In genomic region chr1:56070601-56071000, GRCh38 we compare ENCODE assay signal across 27 cellular contexts.
A peak's percentile ranks its signal among the peaks of the same experiment; 100 is the strongest.
DNase-seq lines count a peak whose midpoint lies in the region; ATAC-seq and TF ChIP-seq lines count a peak whose summit lies in the region.
"Had no signal": no experiment of that assay in that cellular context is flagged by ENCODE, and none has a peak within 500 bp of the region (broad histone marks: within the 10 kb centered on the region; RNA-seq: fewer than 3 reads in every experiment).

No MANE protein-coding gene starts in this region.

- H3K9me3 Mint-ChIP-seq in nephron progenitor cell = peaks cover 7% of the 10 kb centered on the region
- H3K9me3 Mint-ChIP-seq: activated CD4-positive, alpha-beta T cell treated with anti-CD3 and anti-CD28 coated beads, Interleukin-2, amount 10 ng/mL, durations not matched to agents 24 days and 14 days; activated T-helper 1 cell treated with anti-CD3 and anti-CD28 coated beads, Interleukin-12 subunit alpha, Interleukin-12 subunit beta, Interleukin-2, Interleukin-4 antibody, amounts not matched to agents 30 ng/mL and 10 ng/mL and 1 ng/mL, durations not matched to agents 14 hours and 24 hours and 36 hours had no signal

- H3K27ac ChIP-seq in IMR-90 (ENCODE audit: insufficient read depth, low read length) (no peak overlapping the region), mesenchymal stem cell (ENCODE audit: low read length, poor library complexity, severe bottlenecking) (no peak overlapping the region), suprapubic skin (no peak overlapping the region)
- H3K27ac ChIP-seq: A549, heart right ventricle, ovary, right atrium auricular region, upper lobe of left lung had no signal

- H3K79me1 ChIP-seq in IMR-90 (ENCODE audit: low read depth in 1 of 2, low read length in 2 of 2) (no peaks in the 10 kb centered on the region), mesenchymal stem cell (replicated peaks; ENCODE audit: low read length, poor library complexity, severe bottlenecking) (no peaks in the 10 kb centered on the region)

- DNase-seq in AG10803 (ENCODE audit: low read depth) = peak; percentile 86
- peak; percentile 77 for DNase-seq in IMR-90
- DNase-seq in astrocyte of the spinal cord (ENCODE audit: low read depth, low spot score) = peak; percentile 63
- DNase-seq in mesenchymal stem cell = no peak
- DNase-seq in suprapubic skin (ENCODE audit: low spot score in 2 of 2) = no peak
- no peak for DNase-seq in nephron progenitor cell
- DNase-seq: activated CD4-positive, alpha-beta T cell treated with anti-CD3 and anti-CD28 coated beads, Interleukin-2, amount 10 ng/mL, durations not matched to agents 24 days and 14 days; DMS 273 treated with DMSO at 0.1 percent for 48 hours; effector memory CD4-positive, alpha-beta T cell; heart right ventricle; naive thymus-derived CD4-positive, alpha-beta T cell; NCI-H1092 treated with DMSO at 0.1 percent for 48 hours; NCI-H2081 treated with DMSO at 0.1 percent for 48 hours; NK-92 treated with Interleukin-12 subunit alpha and Interleukin-12 subunit beta, amount 100 ng/mL, for 24 hours; ovary; stimulated activated CD8-positive, alpha-beta memory T cell treated with anti-CD3 and anti-CD28 coated beads, Interleukin-4, amount 100 ng/mL, for 48 hours; T-helper 2 cell; upper lobe of left lung had no signal

- H4K91ac ChIP-seq in IMR-90 (ENCODE audit: insufficient read depth, low read depth, low read length) = no peak overlapping the region
- no peak overlapping the region for H4K91ac ChIP-seq in mesenchymal stem cell (ENCODE audit: low read length)

- intact Hi-C loops in IMR-90 (cut with micrococcal nuclease) = loop anchor here (5.0 to 10.0 kb wide), 2 partner anchors 353 to 786 kb away; no protein-coding TSS in a partner anchor

- no peak overlapping the region for H3K4me3 Mint-ChIP-seq in nephron progenitor cell
- H3K4me3 Mint-ChIP-seq: activated CD4-positive, alpha-beta T cell treated with anti-CD3 and anti-CD28 coated beads, Interleukin-2, amount 10 ng/mL, durations not matched to agents 24 days and 14 days; activated T-helper 1 cell treated with anti-CD3 and anti-CD28 coated beads, Interleukin-12 subunit alpha, Interleukin-12 subunit beta, Interleukin-2, Interleukin-4 antibody, amounts not matched to agents 30 ng/mL and 10 ng/mL and 1 ng/mL, durations not matched to agents 14 hours and 24 hours and 36 hours; CD14-positive monocyte; naive thymus-derived CD4-positive, alpha-beta T cell had no signal

- H3K36me3 Mint-ChIP-seq in nephron progenitor cell (ENCODE audit: low read depth) = no peaks in the 10 kb centered on the region
- H3K36me3 Mint-ChIP-seq: activated naive CD4-positive, alpha-beta T cell treated with anti-CD3 and anti-CD28 coated beads, Interleukin-2, amount 50 U/mL, for 72 hours; CD14-positive monocyte; naive thymus-derived CD4-positive, alpha-beta T cell had no signal

- no peak overlapping the region for H3K56ac ChIP-seq in IMR-90 (ENCODE audit: extremely low read depth, insufficient read depth, low read length)

- no peak overlapping the region for H2AFZ ChIP-seq in IMR-90 (replicated peaks; ENCODE audit: low read length, poor library complexity)
- no peak overlapping the region for H2AFZ ChIP-seq in mesenchymal stem cell (ENCODE audit: low read depth, low read length)

- no peaks in the 10 kb centered on the region for H3K27me3 Mint-ChIP-seq in nephron progenitor cell (ENCODE audit: low read depth, poor library complexity)
- H3K27me3 Mint-ChIP-seq: activated CD4-positive, alpha-beta T cell treated with anti-CD3 and anti-CD28 coated beads, Interleukin-2, amount 10 ng/mL, durations not matched to agents 24 days and 14 days; naive thymus-derived CD4-positive, alpha-beta T cell had no signal

- no peak overlapping the region for H2AK5ac ChIP-seq in IMR-90 (ENCODE audit: low read depth, low read length)
- no peak overlapping the region for H2AK5ac ChIP-seq in mesenchymal stem cell (ENCODE audit: low read length, severe bottlenecking)

- H2BK20ac ChIP-seq in IMR-90 (ENCODE audit: low read depth, low read length) = no peak overlapping the region

- no CpG with 5 or more reads among the region's 1 CpG for WGBS in IMR-90 (ENCODE audit: extremely low coverage in 2 of 2, insufficient read length in 1 of 2), 2 experiments
- 100% methylated on average over 1 of the region's 1 CpG for WGBS in mesenchymal stem cell
- 83% methylated on average over 1 of the region's 1 CpG for WGBS in suprapubic skin

- dilution Hi-C loops in IMR-90 (cut with HindIII; ENCODE audit: low sequenced_read_pairs, unreplicated experiment) = no loop called here

- no TSS peak for BruUV-seq in IMR-90 (replicated peaks; lab: Mats Ljungman, UMichigan)

- TF ChIP-seq CTCF in AG10803 (conservative IDR thresholded peaks at IDR 0.05; ENCODE audit: low read length) (no peak), IMR-90 (conservative IDR thresholded peaks at IDR 0.05; ENCODE audit: low read depth, low read length) (no peak), astrocyte of the spinal cord (IDR thresholded peaks at IDR 0.05; ENCODE audit: low read depth, low read length) (no peak), suprapubic skin (IDR thresholded peaks at IDR 0.05) (no peak), nephron progenitor cell (IDR thresholded peaks at IDR 0.05) (no peak)

- H3K4me1 ChIP-seq in IMR-90 (ENCODE audit: control insufficient read depth, insufficient read depth, low read length) (peaks cover 11% of the 10 kb centered on the region), mesenchymal stem cell (ENCODE audit: control insufficient read depth, insufficient read depth, low read depth, low read length) (no peaks in the 10 kb centered on the region), suprapubic skin (peaks cover 16% of the 10 kb centered on the region)
- H3K4me1 ChIP-seq: upper lobe of left lung had no signal

- ATAC-seq in IMR-90 (ENCODE audit: low read depth) = no peak
- ATAC-seq in HG02798 (IDR thresholded peaks at IDR 0.05; ENCODE audit: poor library complexity, unreplicated experiment) = no peak
- ATAC-seq in HG02588 (IDR thresholded peaks at IDR 0.05; ENCODE audit: unreplicated experiment) = no peak
- ATAC-seq: A549; activated naive CD4-positive, alpha-beta T cell treated with anti-CD3 and anti-CD28 coated beads, Interleukin-2, amount 50 U/mL, for 72 hours; esophagus mucosa; heart right ventricle; naive thymus-derived CD4-positive, alpha-beta T cell; Panc1 had no signal

- no peak for TF ChIP-seq POLR2A in IMR-90 (IDR thresholded peaks at IDR 0.05; ENCODE audit: low read depth, low read length)
- TF ChIP-seq POLR2A in suprapubic skin (IDR thresholded peaks at IDR 0.05) = no peak

- no peak overlapping the region for H3K27ac Mint-ChIP-seq in nephron progenitor cell
- H3K27ac Mint-ChIP-seq: activated CD4-positive, alpha-beta T cell treated with anti-CD3 and anti-CD28 coated beads, Interleukin-2, amount 10 ng/mL, durations not matched to agents 24 days and 14 days; activated naive CD4-positive, alpha-beta T cell treated with anti-CD3 and anti-CD28 coated beads, Interleukin-2, amount 50 U/mL, for 72 hours; activated T-helper 1 cell treated with anti-CD3 and anti-CD28 coated beads, Interleukin-12 subunit alpha, Interleukin-12 subunit beta, Interleukin-2, Interleukin-4 antibody, amounts not matched to agents 30 ng/mL and 10 ng/mL and 1 ng/mL, durations not matched to agents 14 hours and 24 hours and 36 hours; CD14-positive monocyte; naive thymus-derived CD4-positive, alpha-beta T cell had no signal

- H3K9me1 ChIP-seq in IMR-90 (ENCODE audit: insufficient read depth, low read length) = no peaks in the 10 kb centered on the region; the same call in none of the 2 replicates

- H2BK12ac ChIP-seq in mesenchymal stem cell (ENCODE audit: low read length in 2 of 2) = no peak overlapping the region

- H4K5ac ChIP-seq in IMR-90 (ENCODE audit: low read depth, low read length) = no peak overlapping the region

- H3K36me3 ChIP-seq in IMR-90 (ENCODE audit: control insufficient read depth, insufficient read depth, low read length) (no peaks in the 10 kb centered on the region), mesenchymal stem cell (ENCODE audit: control insufficient read depth in 1 of 2, insufficient read depth in 2 of 2, low read depth in 1 of 2, low read length in 2 of 2) (no peaks in the 10 kb centered on the region), suprapubic skin (no peaks in the 10 kb centered on the region)
- H3K36me3 ChIP-seq: heart right ventricle, ovary, right atrium auricular region, upper lobe of left lung had no signal

- H3K14ac ChIP-seq in IMR-90 (replicated peaks; ENCODE audit: low read depth, low read length) = no peak overlapping the region
- no peak overlapping the region for H3K14ac ChIP-seq in mesenchymal stem cell (ENCODE audit: low read length in 2 of 2)

- no peak for TF ChIP-seq RAD21 in IMR-90 (IDR thresholded peaks at IDR 0.05; ENCODE audit: low read length)

- H4K20me1 ChIP-seq in IMR-90 (ENCODE audit: insufficient read depth, low read length) = no peaks in the 10 kb centered on the region

- no peak overlapping the region for H3K23ac ChIP-seq in IMR-90 (ENCODE audit: low read depth, low read length)
- no peak overlapping the region for H3K23ac ChIP-seq in mesenchymal stem cell (ENCODE audit: low read length in 2 of 2)

- in situ Hi-C loops in IMR-90 (cut with MboI; ENCODE audit: low sequenced_read_pairs) (no loop called here), astrocyte of the spinal cord (cut with HindIII; ENCODE audit: low sequenced_read_pairs) (no loop called here)

- POLR2A ChIA-PET in IMR-90 (lab: Charles Lee; ENCODE audit: unreplicated experiment) = no interaction called here

- H3K9me3 ChIP-seq in IMR-90 (ENCODE audit: control insufficient read depth, insufficient read depth, low read length) (no peaks in the 10 kb centered on the region), mesenchymal stem cell (ENCODE audit: control insufficient read depth, low read length) (no peaks in the 10 kb centered on the region), suprapubic skin (no peaks in the 10 kb centered on the region)
- H3K9me3 ChIP-seq: A549, ovary, right atrium auricular region, upper lobe of left lung had no signal

- H3K9ac ChIP-seq in IMR-90 (ENCODE audit: low read depth, low read length) (no peak overlapping the region), mesenchymal stem cell (ENCODE audit: low read length) (peak overlapping the region; percentile 49)

- H3K4me3 ChIP-seq in AG10803 (ENCODE audit: low read length) = no peak overlapping the region
- H3K4me3 ChIP-seq in IMR-90 (ENCODE audit: insufficient read depth, low read depth, low read length) = no peak overlapping the region
- no peak overlapping the region for H3K4me3 ChIP-seq in astrocyte of the spinal cord (ENCODE audit: low read depth, low read length)
- H3K4me3 ChIP-seq in mesenchymal stem cell (ENCODE audit: insufficient read depth in 1 of 2, low read depth in 1 of 2, low read length in 2 of 2) = no peak overlapping the region
- H3K4me3 ChIP-seq in suprapubic skin = no peak overlapping the region
- H3K4me3 ChIP-seq: A549, heart right ventricle, ovary, right atrium auricular region, upper lobe of left lung had no signal

- no peak for TF ChIP-seq EP300 in suprapubic skin (IDR thresholded peaks at IDR 0.05)

- no peak overlapping the region for H2AK9ac ChIP-seq in IMR-90 (replicated peaks; ENCODE audit: low read depth, low read length, poor library complexity)

- H3K27me3 ChIP-seq in IMR-90 (ENCODE audit: control insufficient read depth, insufficient read depth, low read length) = no peaks in the 10 kb centered on the region
- H3K27me3 ChIP-seq in mesenchymal stem cell (ENCODE audit: control insufficient read depth in 1 of 2, insufficient read depth in 1 of 2, low read length in 2 of 2) = no peaks in the 10 kb centered on the region
- H3K27me3 ChIP-seq in suprapubic skin = no peaks in the 10 kb centered on the region
- H3K27me3 ChIP-seq: heart right ventricle, ovary, right atrium auricular region, upper lobe of left lung had no signal

- no peak overlapping the region for H3K4me2 ChIP-seq in IMR-90 (ENCODE audit: low read depth, low read length)
- H3K4me2 ChIP-seq in mesenchymal stem cell (ENCODE audit: low read length, poor library complexity, severe bottlenecking) = no peak overlapping the region
- H3K4me2 ChIP-seq: A549 had no signal

- no peak overlapping the region for H2BK120ac ChIP-seq in IMR-90 (ENCODE audit: low read depth, low read length)
- no peak overlapping the region for H2BK120ac ChIP-seq in mesenchymal stem cell (ENCODE audit: low read depth, low read length)

- no peaks in the 10 kb centered on the region for H3K4me1 Mint-ChIP-seq in nephron progenitor cell
- H3K4me1 Mint-ChIP-seq: activated CD4-positive, alpha-beta T cell treated with anti-CD3 and anti-CD28 coated beads, Interleukin-2, amount 10 ng/mL, durations not matched to agents 24 days and 14 days; CD14-positive monocyte; naive thymus-derived CD4-positive, alpha-beta T cell had no signal

- H2BK15ac ChIP-seq in IMR-90 (ENCODE audit: low read depth, low read length) = no peak overlapping the region
- no peak overlapping the region for H2BK15ac ChIP-seq in mesenchymal stem cell (ENCODE audit: low read depth, poor library complexity, severe bottlenecking)

- H3K18ac ChIP-seq in IMR-90 (ENCODE audit: low read depth, low read length) (no peak overlapping the region; the same call in 1 of the 2 replicates), mesenchymal stem cell (ENCODE audit: low read depth in 1 of 2, low read length in 2 of 2) (no peak overlapping the region)

- H4K8ac ChIP-seq in IMR-90 (ENCODE audit: low read depth in 2 of 2, low read length in 2 of 2) = no peak overlapping the region
- no peak overlapping the region for H4K8ac ChIP-seq in mesenchymal stem cell (ENCODE audit: low read length)

- CTCF ChIA-PET in IMR-90 (lab: Yijun Ruan, JAX) = no interaction called here

- no peak overlapping the region for H2BK5ac ChIP-seq in IMR-90 (ENCODE audit: low read depth, low read length, poor library complexity, severe bottlenecking)
- no peak overlapping the region for H2BK5ac ChIP-seq in mesenchymal stem cell (ENCODE audit: low read depth, low read length, poor library complexity, severe bottlenecking)

- H3K4ac ChIP-seq in IMR-90 (ENCODE audit: low read depth, low read length) (peak overlapping the region; percentile 3; the same call in 1 of the 2 replicates), mesenchymal stem cell (ENCODE audit: low read depth in 1 of 2, low read length in 2 of 2) (no peak overlapping the region)

Comparison
In these comparisons a context has a peak if more than half of its experiments do, and no peak if none do; other contexts are left out.
1. DNase-seq: peak in AG10803 (single experiment), IMR-90 (single experiment) and astrocyte of the spinal cord (single experiment); none in mesenchymal stem cell (single experiment), suprapubic skin (0 of 2) and nephron progenitor cell (single experiment).